In genomic region chr1:25616080-25616931, GRCh38 we compare ENCODE assay signal across 8 cellular contexts. TPM values are rescaled to one million over a fixed set of nuclear protein-coding genes. Genes with fewer than 3 reads are reported as not detected.
DNase-seq lines count a peak whose midpoint lies in the region; ATAC-seq, FAIRE-seq and TF ChIP-seq lines count a peak whose summit lies in the region.

TSS of gene MAN1C1 (plus strand) at chr1:25616791. CDS start at chr1:25617798, 1,007 bp downstream.

- no peak for FAIRE-seq in D721Med (lab: Jason Lieb, UNC)

- no peak for TF ChIP-seq CTCF in D721Med (IDR thresholded peaks at IDR 0.05; ENCODE audit: insufficient read depth, missing control alignments)
- TF ChIP-seq CTCF in RWPE1 (conservative IDR thresholded peaks at IDR 0.05; ENCODE audit: low read depth) = peak; percentile 27; the same call in 1 of the 2 replicates
- TF ChIP-seq CTCF in fibroblast of villous mesenchyme (IDR thresholded peaks at IDR 0.05; ENCODE audit: insufficient read depth, low read depth, low read length) = peak; percentile 43
- TF ChIP-seq CTCF in nephron (IDR thresholded peaks at IDR 0.05; ENCODE audit: unreplicated experiment in 3 of 3) = peak; percentile 24 to 48 (median 44)

- peak within 1 kb of the TSS; percentile 43 for H3K27ac ChIP-seq in RWPE1

- DNase-seq in D721Med (ENCODE audit: insufficient read length, low spot score) (peak; percentile 62), KG1 (lab: John Stamatoyannopoulos, UW) (peak; percentile 23), RWPE1 (ENCODE audit: low spot score) (peak; percentile 91), fibroblast of villous mesenchyme (ENCODE audit: low read depth) (peak; percentile 79)
- peak; percentile 94 for DNase-seq in activated effector memory CD4-positive, alpha-beta T cell treated with anti-CD3 and anti-CD28 coated beads, Interleukin-2, amount 50 U/mL, for 16 hours
- peak; percentile 73 to 86 for DNase-seq in stimulated activated naive CD8-positive, alpha-beta T cell treated with anti-CD3 and anti-CD28 coated beads, Interleukin-15, amount 100 ng/mL, for 72 hours

- peaks cover 61% of the 10 kb centered on the region for H3K27me3 Mint-ChIP-seq in nephron (ENCODE audit: low read depth)
- H3K27me3 Mint-ChIP-seq in stimulated activated naive CD8-positive, alpha-beta T cell treated with anti-CD3 and anti-CD28 coated beads, Interleukin-15, amount 100 ng/mL, for 72 hours = peaks cover 12% of the 10 kb centered on the region

- H3K9me3 Mint-ChIP-seq in nephron = no peaks in the 10 kb centered on the region
- no peaks in the 10 kb centered on the region for H3K9me3 Mint-ChIP-seq in stimulated activated naive CD8-positive, alpha-beta T cell treated with anti-CD3 and anti-CD28 coated beads, Interleukin-15, amount 100 ng/mL, for 72 hours

- peak; percentile 59 for ATAC-seq in GM21526 (IDR thresholded peaks at IDR 0.05; ENCODE audit: low FRiP score, unreplicated experiment)
- ATAC-seq in stimulated activated naive CD8-positive, alpha-beta T cell treated with anti-CD3 and anti-CD28 coated beads, Interleukin-15, amount 100 ng/mL, for 72 hours = peak; percentile 62

- peaks cover 38% of the 10 kb centered on the region for H3K4me1 Mint-ChIP-seq in nephron
- peaks cover 70% of the 10 kb centered on the region for H3K4me1 Mint-ChIP-seq in stimulated activated naive CD8-positive, alpha-beta T cell treated with anti-CD3 and anti-CD28 coated beads, Interleukin-15, amount 100 ng/mL, for 72 hours

- H3K4me3 Mint-ChIP-seq in nephron = peak within 1 kb of the TSS; percentile 75 to 78 (median 76)
- peak within 1 kb of the TSS; percentile 68 to 90 for H3K4me3 Mint-ChIP-seq in stimulated activated naive CD8-positive, alpha-beta T cell treated with anti-CD3 and anti-CD28 coated beads, Interleukin-15, amount 100 ng/mL, for 72 hours

- H3K4me3 ChIP-seq in fibroblast of villous mesenchyme (ENCODE audit: low read depth, low read length) = peak within 1 kb of the TSS; percentile 65

- H3K36me3 Mint-ChIP-seq in nephron (ENCODE audit: low read depth) = no peaks in the 10 kb centered on the region

- CTCF ChIA-PET in RWPE1 (lab: Yijun Ruan, JAX) = interaction anchor here (0.6 to 1.1 kb wide), 8 partner anchors 8 to 560 kb away, joined by 3 to 5 read pairs (median 4); no protein-coding TSS in a partner anchor

- H3K27ac Mint-ChIP-seq in nephron = peak within 1 kb of the TSS in 2 of 3 experiments; percentile 4 to 36
- peak within 1 kb of the TSS in 1 of 2 donors; percentile 31 for H3K27ac Mint-ChIP-seq in stimulated activated naive CD8-positive, alpha-beta T cell treated with anti-CD3 and anti-CD28 coated beads, Interleukin-15, amount 100 ng/mL, for 72 hours

- POLR2A ChIA-PET in RWPE1 (lab: Yijun Ruan, JAX; ENCODE audit: low non-redundant PET) = interaction anchor here (0.7 kb wide), 1 partner anchor 71 kb away, joined by 3 read pairs; no protein-coding TSS in a partner anchor

RNA-seq across cellular contexts. Expression of gene MAN1C1, which starts in this region (rescaled TPM):
- total RNA-seq in fibroblast of villous mesenchyme = 3.9 and 5.2 TPM in 2 replicates

Comparison
In these comparisons a context has a peak if more than half of its experiments do, and no peak if none do; other contexts are left out.
1. Peak in every context shown above with its lines: DNase-seq, ATAC-seq, H3K4me3 ChIP-seq and H3K27ac ChIP-seq.
2. DNase-seq: peak in every context shown above with its lines; median percentile 94 in activated effector memory CD4-positive, alpha-beta T cell treated with anti-CD3 and anti-CD28 coated beads, Interleukin-2, amount 50 U/mL, for 16 hours; 91 in RWPE1; 80 in stimulated activated naive CD8-positive, alpha-beta T cell treated with anti-CD3 and anti-CD28 coated beads, Interleukin-15, amount 100 ng/mL, for 72 hours; 79 in fibroblast of villous mesenchyme; 62 in D721Med; 23 in KG1.